Comparison of ENCODE assay signal across 9 cellular contexts in genomic region chr11:128884703-128885338, GRCh38. TPM values are rescaled to one million over a fixed set of nuclear protein-coding genes. Genes with fewer than 3 reads are reported as not detected.
DNase-seq lines count a peak whose midpoint lies in the region; ATAC-seq and TF ChIP-seq lines count a peak whose summit lies in the region.
"Had no signal": no experiment of that assay in that cellular context is flagged by ENCODE, and none has a peak within 500 bp of the region (broad histone marks: within the 10 kb centered on the region; RNA-seq: fewer than 3 reads in every experiment).

No MANE protein-coding gene starts in this region.

- no peak overlapping the region for H3K9ac ChIP-seq in NT2/D1 (ENCODE audit: insufficient read length, low read depth)

- no peak overlapping the region for H3K27ac Mint-ChIP-seq in osteocyte (ENCODE audit: unreplicated experiment)
- H3K27ac Mint-ChIP-seq: activated naive CD4-positive, alpha-beta T cell treated with anti-CD3 and anti-CD28 coated beads, Interleukin-2, amount 50 U/mL, for 24 hours had no signal

- H3K36me3 ChIP-seq in NT2/D1 (ENCODE audit: insufficient read depth, insufficient read length, low read length) = no peaks in the 10 kb centered on the region

- ATAC-seq in GM19468 (IDR thresholded peaks at IDR 0.05; ENCODE audit: extremely low read depth, unreplicated experiment) (peak; percentile 93), HG03469 (IDR thresholded peaks at IDR 0.05; ENCODE audit: unreplicated experiment) (peak; percentile 88)
- ATAC-seq in activated T-cell treated with anti-CD3 and anti-CD28 coated beads, Interleukin-2, amount 50 U/mL, for 4 hours = peak; percentile 79 to 82

- TF ChIP-seq CTCF in foreskin fibroblast (IDR thresholded peaks at IDR 0.05; ENCODE audit: low read depth, low read length) (peak; percentile 69), osteocyte (IDR thresholded peaks at IDR 0.05) (peak; percentile 86)

- H3K4me3 Mint-ChIP-seq in activated T-cell treated with anti-CD3 and anti-CD28 coated beads, Interleukin-2, amount 50 U/mL, for 4 hours = no peak overlapping the region
- H3K4me3 Mint-ChIP-seq in osteocyte (ENCODE audit: unreplicated experiment) = no peak overlapping the region
- H3K4me3 Mint-ChIP-seq: activated naive CD4-positive, alpha-beta T cell treated with anti-CD3 and anti-CD28 coated beads, Interleukin-2, amount 50 U/mL, for 24 hours had no signal

- peaks cover 3% of the 10 kb centered on the region for H3K4me1 ChIP-seq in NT2/D1 (ENCODE audit: insufficient read depth, insufficient read length)

- peaks cover 2% of the 10 kb centered on the region for H3K4me1 Mint-ChIP-seq in activated T-cell treated with anti-CD3 and anti-CD28 coated beads, Interleukin-2, amount 50 U/mL, for 4 hours (ENCODE audit: low read depth)
- no peaks in the 10 kb centered on the region for H3K4me1 Mint-ChIP-seq in osteocyte (ENCODE audit: unreplicated experiment)
- H3K4me1 Mint-ChIP-seq: activated naive CD4-positive, alpha-beta T cell treated with anti-CD3 and anti-CD28 coated beads, Interleukin-2, amount 50 U/mL, for 24 hours had no signal

- peaks cover 21% of the 10 kb centered on the region for H3K27me3 ChIP-seq in NT2/D1 (ENCODE audit: insufficient read depth, insufficient read length)

- peak; percentile 70 for DNase-seq in DMS53 treated with DMSO at 0.1 percent for 48 hours (lab: John Stamatoyannopoulos, UW; ENCODE audit: unreplicated experiment)
- peak; percentile 62 for DNase-seq in NT2/D1 (ENCODE audit: low read depth, low spot score)
- DNase-seq in activated T-cell treated with anti-CD3 and anti-CD28 coated beads, Interleukin-2, amount 50 U/mL, for 4 hours = peak; percentile 40
- peak; percentile 38 to 82 for DNase-seq in foreskin fibroblast
- no peak for DNase-seq in osteocyte (ENCODE audit: extremely low spot score, unreplicated experiment)
- DNase-seq in posterior vena cava (ENCODE audit: low spot score) = no peak

- H3K4me3 ChIP-seq in NT2/D1 (ENCODE audit: insufficient read length, low read depth) = no peak overlapping the region
- H3K4me3 ChIP-seq in foreskin fibroblast (ENCODE audit: low read depth in 1 of 2, low read length in 2 of 2) = no peak overlapping the region

- intact Hi-C loops in posterior vena cava (cut with DNase I) = loop anchor here in 1 of 2 donors (1.0 kb wide), 1 partner anchor 72 kb away; no protein-coding TSS in a partner anchor

- no peaks in the 10 kb centered on the region for H3K36me3 Mint-ChIP-seq in activated T-cell treated with anti-CD3 and anti-CD28 coated beads, Interleukin-2, amount 50 U/mL, for 4 hours (ENCODE audit: insufficient read depth)
- no peaks in the 10 kb centered on the region for H3K36me3 Mint-ChIP-seq in osteocyte (ENCODE audit: unreplicated experiment)
- H3K36me3 Mint-ChIP-seq: activated naive CD4-positive, alpha-beta T cell treated with anti-CD3 and anti-CD28 coated beads, Interleukin-2, amount 50 U/mL, for 24 hours had no signal

- no peaks in the 10 kb centered on the region for H3K9me3 ChIP-seq in NT2/D1 (ENCODE audit: insufficient read depth, low read length)

- no peaks in the 10 kb centered on the region for H3K9me3 Mint-ChIP-seq in activated T-cell treated with anti-CD3 and anti-CD28 coated beads, Interleukin-2, amount 50 U/mL, for 4 hours
- no peaks in the 10 kb centered on the region for H3K9me3 Mint-ChIP-seq in osteocyte (ENCODE audit: unreplicated experiment)
- H3K9me3 Mint-ChIP-seq: activated naive CD4-positive, alpha-beta T cell treated with anti-CD3 and anti-CD28 coated beads, Interleukin-2, amount 50 U/mL, for 24 hours had no signal

- peaks cover 62% of the 10 kb centered on the region for H3K27me3 Mint-ChIP-seq in activated T-cell treated with anti-CD3 and anti-CD28 coated beads, Interleukin-2, amount 50 U/mL, for 4 hours (ENCODE audit: low read depth)
- H3K27me3 Mint-ChIP-seq in osteocyte (ENCODE audit: unreplicated experiment) = peaks cover 78% of the 10 kb centered on the region

RNA-seq across cellular contexts. Expression of gene KCNJ5, which starts 6.3 kb away (rescaled TPM):
- total RNA-seq in activated T-cell treated with anti-CD3 and anti-CD28 coated beads, Interleukin-2, amount 50 U/mL, for 4 hours = not detected
- total RNA-seq in osteocyte = not detected in 2 replicates
- total RNA-seq in posterior vena cava = 1 to 10 TPM in 1 of 2 donors, under 1 TPM in 1; 0.52 to 1.9 TPM

RNA-seq across cellular contexts. Expression of gene KCNJ1, which starts 17.7 kb away (rescaled TPM):
- not detected for total RNA-seq in activated T-cell treated with anti-CD3 and anti-CD28 coated beads, Interleukin-2, amount 50 U/mL, for 4 hours
- total RNA-seq in osteocyte = not detected in 2 replicates
- not detected for total RNA-seq in posterior vena cava

RNA-seq across cellular contexts. Expression of gene TP53AIP1, which starts 57.9 kb away (rescaled TPM):
- total RNA-seq in activated T-cell treated with anti-CD3 and anti-CD28 coated beads, Interleukin-2, amount 50 U/mL, for 4 hours = not detected
- total RNA-seq in osteocyte = not detected in 2 replicates
- total RNA-seq in posterior vena cava = not detected

Comparison
In these comparisons a context has a peak if more than half of its experiments do, and no peak if none do; other contexts are left out.
1. DNase-seq: peak in DMS53 treated with DMSO at 0.1 percent for 48 hours (single experiment), NT2/D1 (single experiment), activated T-cell treated with anti-CD3 and anti-CD28 coated beads, Interleukin-2, amount 50 U/mL, for 4 hours (single experiment) and foreskin fibroblast (2 of 2); none in osteocyte (single experiment) and posterior vena cava (single experiment).
2. Peak in every context shown above with its lines, with median percentiles within 50 percentile points of each other: ATAC-seq.